1 cellular context compared by ENCODE assay signal in the genomic region with DNA sequence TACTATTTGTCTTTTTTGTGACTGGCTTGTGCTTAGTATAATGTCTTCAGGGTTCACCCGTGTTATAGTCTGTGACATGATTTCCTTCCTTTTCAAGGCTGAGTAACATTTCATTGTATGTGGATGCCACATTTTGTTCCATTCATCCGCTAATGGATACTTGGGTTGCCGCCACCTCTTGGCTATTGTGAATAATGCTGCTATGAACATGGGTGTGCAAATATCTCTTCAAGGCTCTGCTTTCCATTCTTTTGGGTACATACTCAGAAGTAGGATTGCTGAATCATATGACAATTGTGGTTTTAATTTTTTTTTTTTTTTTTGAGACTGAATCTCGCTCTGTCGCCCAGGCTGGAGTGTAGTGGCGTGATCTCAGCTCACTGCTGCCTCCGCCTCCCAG.
TF ChIP-seq lines count a peak whose summit lies in the region.

No MANE protein-coding gene starts in this region.

TF ChIP-seq in GM12878, 131 proteins besides CTCF, POLR2A, EP300 and RAD21:
- peak; percentile 88 for TF ChIP-seq ZBTB33 (IDR thresholded peaks at IDR 0.05)
- TF ChIP-seq MEF2B (IDR thresholded peaks at IDR 0.05; ENCODE audit: partially characterized antibody, poor library complexity, severe bottlenecking): no peak
TF ChIP-seq in GM12878: peak in this region for 1.
